In genomic region chr6:45923831-45924391, GRCh38 we compare ENCODE assay signal across 8 cellular contexts.
A peak's percentile ranks its signal among the peaks of the same experiment; 100 is the strongest.
DNase-seq lines count a peak whose midpoint lies in the region; ATAC-seq and TF ChIP-seq lines count a peak whose summit lies in the region.

No MANE protein-coding gene starts in this region.

- H3K27me3 ChIP-seq in SJSA1 (replicated peaks) (no peaks in the 10 kb centered on the region), gastrocnemius medialis (no peaks in the 10 kb centered on the region), uterus (no peaks in the 10 kb centered on the region)

- DNase-seq in GM10248 (ENCODE audit: extremely low spot score) (peak; percentile 43), SJSA1 (ENCODE audit: low read depth in 1 of 2, low spot score in 2 of 2) (peak; percentile 71 to 80), kidney glomerular epithelial cell (lab: John Stamatoyannopoulos, UW) (peak; percentile 63), gastrocnemius medialis (no peak), NCI-H1105 (lab: John Stamatoyannopoulos, UW) (no peak), uterus (no peak), NCI-H2171 (lab: John Stamatoyannopoulos, UW) (no peak)

- TF ChIP-seq CTCF in GM10248 (IDR thresholded peaks at IDR 0.05; ENCODE audit: control extremely low read depth, extremely low read depth, low read depth, missing control alignments) (no peak), gastrocnemius medialis (IDR thresholded peaks at IDR 0.05 in 4 of 5, conservative IDR thresholded peaks at IDR 0.05 in 1 of 5) (no peak), uterus (IDR thresholded peaks at IDR 0.05) (no peak)

- H3K4me3 ChIP-seq in SJSA1 (no peak overlapping the region), gastrocnemius medialis (no peak overlapping the region), uterus (no peak overlapping the region)

- H3K4me1 ChIP-seq in SJSA1 (replicated peaks) = peaks cover 58% of the 10 kb centered on the region
- H3K4me1 ChIP-seq in gastrocnemius medialis = peaks cover 10 to 22% of the 10 kb centered on the region in 2 donors
- no peaks in the 10 kb centered on the region for H3K4me1 ChIP-seq in uterus

- ATAC-seq in GM21723 (IDR thresholded peaks at IDR 0.05; ENCODE audit: unreplicated experiment) (peak; percentile 74), gastrocnemius medialis (no peak)

- CTCF ChIA-PET in GM10248 (lab: Yijun Ruan, JAX) = interaction anchor here (0.8 to 7.5 kb wide), 14 partner anchors 12 to 1448 kb away, joined by 3 to 120 read pairs (median 4); partner anchors contain the start of gene SUPT3H

- no peaks in the 10 kb centered on the region for H3K36me3 ChIP-seq in SJSA1
- no peaks in the 10 kb centered on the region for H3K36me3 ChIP-seq in gastrocnemius medialis
- H3K36me3 ChIP-seq in uterus = no peaks in the 10 kb centered on the region

- TF ChIP-seq POLR2A in gastrocnemius medialis (IDR thresholded peaks at IDR 0.05) (no peak), uterus (IDR thresholded peaks at IDR 0.05) (no peak)

- H3K9me3 ChIP-seq in SJSA1 (replicated peaks) (no peaks in the 10 kb centered on the region), gastrocnemius medialis (no peaks in the 10 kb centered on the region), uterus (no peaks in the 10 kb centered on the region)

- H3K27ac ChIP-seq in SJSA1 (peak overlapping the region; percentile 59), gastrocnemius medialis (no peak overlapping the region), uterus (no peak overlapping the region)

- in situ Hi-C loops in gastrocnemius medialis (cut with MboI; ENCODE audit: low sequenced_read_pairs in 4 of 4) = loop anchor here in 3 of 4 donors (10.0 to 25.0 kb wide), 4 partner anchors 1262 to 1462 kb away; no protein-coding TSS in a partner anchor

- intact Hi-C loops in gastrocnemius medialis (cut with DNase I; ENCODE audit: low total_unique reads) = loop anchor here (5.0 kb wide), 3 partner anchors 502 to 1447 kb away; no protein-coding TSS in a partner anchor
- intact Hi-C loops in uterus (cut with DNase I; ENCODE audit: low total_unique reads) = no loop called here

- POLR2A ChIA-PET in GM10248 (lab: Yijun Ruan, JAX) = no interaction called here

Comparison
In these comparisons a context has a peak if more than half of its experiments do, and no peak if none do; other contexts are left out.
1. DNase-seq: peak in GM10248 (single experiment), SJSA1 (2 of 2) and kidney glomerular epithelial cell (single experiment); none in gastrocnemius medialis (0 of 2), NCI-H1105 (single experiment), uterus (0 of 2) and NCI-H2171 (single experiment).